38 cellular contexts compared by ENCODE assay signal in genomic region chr14:97813556-97813955, GRCh38.
"Had no signal": no experiment of that assay in that cellular context is flagged by ENCODE, and none has a peak within 500 bp of the region (broad histone marks: within the 10 kb centered on the region; RNA-seq: fewer than 3 reads in every experiment).

No MANE protein-coding gene starts in this region.

- H3K4me1 Mint-ChIP-seq: activated naive CD4-positive, alpha-beta T cell treated with anti-CD3 and anti-CD28 coated beads, Interleukin-2, amount 10 ng/mL, durations not matched to agents 7 days and 5 days; activated naive CD4-positive, alpha-beta T cell treated with anti-CD3 and anti-CD28 coated beads, Interleukin-2, amount 50 U/mL, for 24 hours; activated naive CD8-positive, alpha-beta T cell treated with anti-CD3 and anti-CD28 coated beads for 36 hours; activated naive CD8-positive, alpha-beta T cell treated with anti-CD3 and anti-CD28 coated beads, Interleukin-2, amount 10 ng/mL, durations not matched to agents 7 days and 5 days; activated naive CD8-positive, alpha-beta T cell treated with anti-CD3 and anti-CD28 coated beads, Interleukin-2, amount 50 U/mL, for 24 hours; activated T-helper 17 cell treated with anti-CD3 and anti-CD28 coated beads, Interleukin-2, amount 50 U/mL, for 72 hours; brain; central memory CD8-positive, alpha-beta T cell had no signal

- H3K27ac ChIP-seq: adrenal gland, ascending aorta, body of pancreas, brain microvascular endothelial cell, breast epithelium, cardiac muscle cell had no signal

- FAIRE-seq: astrocyte, bronchial epithelial cell, colon had no signal

- H3K4me3 ChIP-seq: adrenal gland, ascending aorta, body of pancreas, breast epithelium, cardiac muscle cell had no signal

- H3K27me3 Mint-ChIP-seq: activated naive CD4-positive, alpha-beta T cell treated with anti-CD3 and anti-CD28 coated beads, Interleukin-2, amount 50 U/mL, for 24 hours; activated naive CD8-positive, alpha-beta T cell; activated naive CD8-positive, alpha-beta T cell treated with anti-CD3 and anti-CD28 coated beads for 36 hours; activated naive CD8-positive, alpha-beta T cell treated with anti-CD3 and anti-CD28 coated beads, Interleukin-2, amount 50 U/mL, for 24 hours; central memory CD8-positive, alpha-beta T cell had no signal

- DNase-seq: activated effector memory CD4-positive, alpha-beta T cell treated with anti-CD3 and anti-CD28 coated beads, Interleukin-2, amount 50 U/mL, for 16 hours; activated effector memory CD4-positive, alpha-beta T cell treated with Interleukin-2 at 50 U/mL for 16 hours; activated gamma-delta T cell; activated gamma-delta T cell treated with Interleukin-2 at 50 U/mL for 16 hours; activated naive CD4-positive, alpha-beta T cell; activated naive CD4-positive, alpha-beta T cell treated with anti-CD3 and anti-CD28 coated beads for 36 hours; activated naive CD4-positive, alpha-beta T cell treated with anti-CD3 and anti-CD28 coated beads, Interleukin-2, amount 10 ng/mL, durations not matched to agents 7 days and 5 days; activated naive CD4-positive, alpha-beta T cell treated with anti-CD3 and anti-CD28 coated beads, Interleukin-2, amount 50 U/mL, for 16 hours; activated naive CD4-positive, alpha-beta T cell treated with Interleukin-2 at 50 U/mL for 16 hours; activated naive CD8-positive, alpha-beta T cell treated with anti-CD3 and anti-CD28 coated beads for 36 hours; activated naive CD8-positive, alpha-beta T cell treated with anti-CD3 and anti-CD28 coated beads, Interleukin-2, amount 10 ng/mL, durations not matched to agents 7 days and 5 days; activated naive CD8-positive, alpha-beta T cell treated with anti-CD3 and anti-CD28 coated beads, Interleukin-2, amount 50 U/mL, for 24 hours; activated T-cell treated with anti-CD3 and anti-CD28 coated beads, Interleukin-2, amount 50 U/mL, for 4 hours; activated T-cell treated with anti-CD3 and anti-CD28 coated beads, Interleukin-2, amount 50 U/mL, for 48 hours; activated T-cell treated with anti-CD3 and anti-CD28 coated beads, Interleukin-2, amount 50 U/mL, for 72 hours; adrenal gland; amniotic stem cell; amygdala; anterior cingulate cortex; aorta; body of pancreas; brain microvascular endothelial cell; central memory CD4-positive, alpha-beta T cell; cerebellar nuclear complex had no signal

- H3K4me1 ChIP-seq: adrenal gland, ascending aorta, body of pancreas, breast epithelium had no signal

- H3K36me3 Mint-ChIP-seq: activated naive CD4-positive, alpha-beta T cell treated with anti-CD3 and anti-CD28 coated beads, Interleukin-2, amount 50 U/mL, for 24 hours; activated naive CD4-positive, alpha-beta T cell treated with anti-CD3 and anti-CD28 coated beads, Interleukin-2, amount 50 U/mL, for 72 hours; activated naive CD8-positive, alpha-beta T cell treated with anti-CD3 and anti-CD28 coated beads for 36 hours; brain had no signal

- H3K4me3 Mint-ChIP-seq: activated naive CD4-positive, alpha-beta T cell treated with anti-CD3 and anti-CD28 coated beads for 36 hours; activated naive CD4-positive, alpha-beta T cell treated with anti-CD3 and anti-CD28 coated beads, Interleukin-2, amount 10 ng/mL, durations not matched to agents 7 days and 5 days; activated naive CD4-positive, alpha-beta T cell treated with anti-CD3 and anti-CD28 coated beads, Interleukin-2, amount 50 U/mL, for 24 hours; activated naive CD8-positive, alpha-beta T cell; activated naive CD8-positive, alpha-beta T cell treated with anti-CD3 and anti-CD28 coated beads for 36 hours; activated naive CD8-positive, alpha-beta T cell treated with anti-CD3 and anti-CD28 coated beads, Interleukin-2, amount 10 ng/mL, durations not matched to agents 7 days and 5 days; activated naive CD8-positive, alpha-beta T cell treated with anti-CD3 and anti-CD28 coated beads, Interleukin-2, amount 50 U/mL, for 24 hours; activated T-cell treated with anti-CD3 and anti-CD28 coated beads, Interleukin-2, amount 50 U/mL, for 4 hours; activated T-cell treated with anti-CD3 and anti-CD28 coated beads, Interleukin-2, amount 50 U/mL, for 72 hours; activated T-helper 1 cell treated with anti-CD3 and anti-CD28 coated beads, Interleukin-12 subunit alpha, Interleukin-12 subunit beta, Interleukin-2, Interleukin-4 antibody, amounts not matched to agents 30 ng/mL and 10 ng/mL and 1 ng/mL, durations not matched to agents 14 hours and 24 hours and 36 hours; activated T-helper 17 cell treated with anti-CD3 and anti-CD28 coated beads, Interleukin-2, amount 50 U/mL, for 72 hours; brain; central memory CD8-positive, alpha-beta T cell had no signal

- H3K9me3 Mint-ChIP-seq: activated naive CD4-positive, alpha-beta T cell treated with anti-CD3 and anti-CD28 coated beads for 36 hours; activated naive CD4-positive, alpha-beta T cell treated with anti-CD3 and anti-CD28 coated beads, Interleukin-2, amount 10 ng/mL, durations not matched to agents 7 days and 5 days; activated naive CD4-positive, alpha-beta T cell treated with anti-CD3 and anti-CD28 coated beads, Interleukin-2, amount 50 U/mL, for 24 hours; activated naive CD8-positive, alpha-beta T cell treated with anti-CD3 and anti-CD28 coated beads for 36 hours; activated naive CD8-positive, alpha-beta T cell treated with anti-CD3 and anti-CD28 coated beads, Interleukin-2, amount 50 U/mL, for 24 hours; activated T-cell treated with anti-CD3 and anti-CD28 coated beads, Interleukin-2, amount 50 U/mL, for 4 hours; activated T-cell treated with anti-CD3 and anti-CD28 coated beads, Interleukin-2, amount 50 U/mL, for 72 hours had no signal

- H3K27ac Mint-ChIP-seq: activated naive CD4-positive, alpha-beta T cell treated with anti-CD3 and anti-CD28 coated beads for 36 hours; activated naive CD4-positive, alpha-beta T cell treated with anti-CD3 and anti-CD28 coated beads, Interleukin-2, amount 10 ng/mL, durations not matched to agents 7 days and 5 days; activated naive CD4-positive, alpha-beta T cell treated with anti-CD3 and anti-CD28 coated beads, Interleukin-2, amount 50 U/mL, for 24 hours; activated naive CD4-positive, alpha-beta T cell treated with anti-CD3 and anti-CD28 coated beads, Interleukin-2, amount 50 U/mL, for 72 hours; activated naive CD8-positive, alpha-beta T cell; activated naive CD8-positive, alpha-beta T cell treated with anti-CD3 and anti-CD28 coated beads for 36 hours; activated naive CD8-positive, alpha-beta T cell treated with anti-CD3 and anti-CD28 coated beads, Interleukin-2, amount 10 ng/mL, durations not matched to agents 7 days and 5 days; activated naive CD8-positive, alpha-beta T cell treated with anti-CD3 and anti-CD28 coated beads, Interleukin-2, amount 50 U/mL, for 24 hours; activated T-cell treated with anti-CD3 and anti-CD28 coated beads, Interleukin-2, amount 50 U/mL, for 72 hours; activated T-helper 1 cell treated with anti-CD3 and anti-CD28 coated beads, Interleukin-12 subunit alpha, Interleukin-12 subunit beta, Interleukin-2, Interleukin-4 antibody, amounts not matched to agents 30 ng/mL and 10 ng/mL and 1 ng/mL, durations not matched to agents 14 hours and 24 hours and 36 hours; activated T-helper 17 cell treated with anti-CD3 and anti-CD28 coated beads, Interleukin-2, amount 50 U/mL, for 72 hours; activated T-helper 2 cell treated with anti-CD3 and anti-CD28 coated beads, Interferon-gamma antibody, Interleukin-2, Interleukin-4, amounts not matched to agents 10 μg/mL and 5 μg/mL and 100 μg/mL, durations not matched to agents 14 hours and 24 hours and 36 hours; brain had no signal

- H3K9me3 ChIP-seq: adrenal gland, ascending aorta, body of pancreas had no signal

- H3K36me3 ChIP-seq: adrenal gland, ascending aorta, brain microvascular endothelial cell, breast epithelium, cardiac muscle cell had no signal

- ATAC-seq: activated naive CD4-positive, alpha-beta T cell treated with anti-CD3 and anti-CD28 coated beads, Interleukin-2, amount 50 U/mL, for 72 hours; activated naive CD8-positive, alpha-beta T cell treated with anti-CD3 and anti-CD28 coated beads, Interleukin-2, amount 50 U/mL, for 24 hours; activated T-cell treated with anti-CD3 and anti-CD28 coated beads, Interleukin-2, amount 50 U/mL, for 4 hours; activated T-cell treated with anti-CD3 and anti-CD28 coated beads, Interleukin-2, amount 50 U/mL, for 72 hours; activated T-helper 17 cell treated with anti-CD3 and anti-CD28 coated beads, Interleukin-2, amount 50 U/mL, for 72 hours; body of pancreas had no signal
